Comparison of ENCODE assay signal across 18 cellular contexts in genomic region chr4:87035881-87036509, GRCh38.
DNase-seq lines count a peak whose midpoint lies in the region; ATAC-seq and TF ChIP-seq lines count a peak whose summit lies in the region.
"Had no signal": no experiment of that assay in that cellular context is flagged by ENCODE, and none has a peak within 500 bp of the region (broad histone marks: within the 10 kb centered on the region; RNA-seq: fewer than 3 reads in every experiment).

No MANE protein-coding gene starts in this region.

- no peak for TF ChIP-seq CTCF in dorsolateral prefrontal cortex (IDR thresholded peaks at IDR 0.05 in 54 of 56, conservative IDR thresholded peaks at IDR 0.05 in 2 of 56; ENCODE audit: low read depth in 1 of 56, partially characterized antibody in 56 of 56)
- no peak for TF ChIP-seq CTCF in uterus (IDR thresholded peaks at IDR 0.05)
- TF ChIP-seq CTCF in lower lobe of right lung (IDR thresholded peaks at IDR 0.05), result no peak

- no peak overlapping the region for H3K9ac ChIP-seq in muscle layer of colon (ENCODE audit: low read length)

- intact Hi-C loops in Right ventricle myocardium inferior (cut with DNase I), result no loop called here
- intact Hi-C loops in cardiac septum (cut with DNase I), result no loop called here
- intact Hi-C loops in dorsolateral prefrontal cortex (cut with DNase I), result no loop called here
- intact Hi-C loops in uterus (cut with DNase I; ENCODE audit: low total_unique reads), result no loop called here
- intact Hi-C loops in lower lobe of right lung (cut with DNase I), result no loop called here

- TF ChIP-seq POLR2A in uterus (IDR thresholded peaks at IDR 0.05), result no peak

- no peaks in the 10 kb centered on the region for H3K36me3 ChIP-seq in muscle layer of colon (ENCODE audit: insufficient read depth, low read length)
- H3K36me3 ChIP-seq in uterus, result no peaks in the 10 kb centered on the region
- H3K36me3 ChIP-seq in lower lobe of right lung, result no peaks in the 10 kb centered on the region

- DNase-seq in Right ventricle myocardium inferior (ENCODE audit: missing footprints) (no peak), cardiac septum (ENCODE audit: low spot score) (no peak), dorsolateral prefrontal cortex (no peak), uterus (no peak), lower lobe of right lung (no peak), OCI-M2 (lab: John Stamatoyannopoulos, UW; ENCODE audit: unreplicated experiment) (no peak), NK-92 (lab: John Stamatoyannopoulos, UW; ENCODE audit: unreplicated experiment) (no peak)
- DNase-seq: activated CD4-positive, alpha-beta T cell treated with anti-CD3 and anti-CD28 coated beads, Interleukin-2, amount 10 ng/mL, durations not matched to agents 24 days and 14 days; activated T-cell treated with anti-CD3 and anti-CD28 coated beads, Interleukin-2, amount 50 U/mL, for 1 hour; hypothalamus; left colon; natural killer cell; NCI-H1436 treated with DMSO at 0.1 percent for 48 hours; NK-92 treated with Interleukin-12 subunit alpha and Interleukin-12 subunit beta, amount 100 ng/mL, for 24 hours; SHP77 treated with DMSO at 0.1 percent for 48 hours; stimulated activated naive CD8-positive, alpha-beta T cell treated with anti-CD3 and anti-CD28 coated beads, Interleukin-15, Interleukin-2, amounts not matched to agents 100 U/mL and 50 U/mL, for 24 hours; T-helper 9 cell had no signal

- H3K4me1 ChIP-seq in muscle layer of colon (ENCODE audit: insufficient read depth, low read length) (peaks cover 91% of the 10 kb centered on the region), uterus (peaks cover 18 to 27% of the 10 kb centered on the region in 2 donors), lower lobe of right lung (peaks cover 84% of the 10 kb centered on the region)

- H3K9me3 ChIP-seq in muscle layer of colon (ENCODE audit: low read length) (no peaks in the 10 kb centered on the region), uterus (no peaks in the 10 kb centered on the region), lower lobe of right lung (no peaks in the 10 kb centered on the region)

- H3K27me3 ChIP-seq in dorsolateral prefrontal cortex (no peaks in the 10 kb centered on the region), muscle layer of colon (ENCODE audit: control insufficient read depth in 1 of 2, insufficient read depth in 2 of 2, low read length in 2 of 2) (no peaks in the 10 kb centered on the region), uterus (no peaks in the 10 kb centered on the region), lower lobe of right lung (ENCODE audit: low read depth) (no peaks in the 10 kb centered on the region)

- peak overlapping the region in 49 of 59 donors; percentile 1 to 89 (median 77) for H3K27ac ChIP-seq in dorsolateral prefrontal cortex
- H3K27ac ChIP-seq in muscle layer of colon (ENCODE audit: low read depth, low read length), result peak overlapping the region; percentile 73
- peak overlapping the region; percentile 79 to 99 for H3K27ac ChIP-seq in uterus
- no peak overlapping the region for H3K27ac ChIP-seq in lower lobe of right lung

- ATAC-seq in Right ventricle myocardium inferior (peak; percentile 69), lower lobe of right lung (no peak)
- ATAC-seq: left colon; natural killer cell; stimulated activated naive CD8-positive, alpha-beta T cell treated with anti-CD3 and anti-CD28 coated beads, Interleukin-15, Interleukin-2, amounts not matched to agents 100 U/mL and 50 U/mL, for 24 hours had no signal

- H3K4me3 ChIP-seq in dorsolateral prefrontal cortex (no peak overlapping the region), muscle layer of colon (ENCODE audit: low read depth in 1 of 2, low read length in 2 of 2) (no peak overlapping the region), uterus (no peak overlapping the region), lower lobe of right lung (no peak overlapping the region)
